In genomic region chr1:162136760-162137537, GRCh38 we compare ENCODE assay signal across 12 cellular contexts.
A peak's percentile ranks its signal among the peaks of the same experiment; 100 is the strongest.
DNase-seq lines count a peak whose midpoint lies in the region; ATAC-seq and TF ChIP-seq lines count a peak whose summit lies in the region.
"Had no signal": no experiment of that assay in that cellular context is flagged by ENCODE, and none has a peak within 500 bp of the region (broad histone marks: within the 10 kb centered on the region; RNA-seq: fewer than 3 reads in every experiment).

No MANE protein-coding gene starts in this region.

- no peak overlapping the region for H3K27ac Mint-ChIP-seq in GM23338

- H3K4me1 Mint-ChIP-seq in GM23338: peaks cover 53% of the 10 kb centered on the region

- H3K4me2 ChIP-seq in GM23338: 0 out of 2 replicates have a peak overlapping the region, but pooled peaks have one; percentile 2

- DNase-seq in GM23338 (ENCODE audit: low spot score): peak; percentile 19
- peak; percentile 61 for DNase-seq in SW480 (ENCODE audit: low spot score)
- peak; percentile 47 to 75 for DNase-seq in foreskin keratinocyte
- DNase-seq in retinal pigment epithelial cell (ENCODE audit: low read depth): peak; percentile 62
- no peak for DNase-seq in NCI-H1417 treated with DMSO at 0.1 percent for 48 hours (lab: John Stamatoyannopoulos, UW)
- no peak for DNase-seq in NCI-H1436 treated with DMSO at 0.1 percent for 48 hours (lab: John Stamatoyannopoulos, UW)
- no peak for DNase-seq in NCI-H526 treated with DMSO at 0.1 percent for 48 hours (lab: John Stamatoyannopoulos, UW)
- DNase-seq: caudate nucleus, left ventricle myocardium inferior, NCI-H748 treated with DMSO at 0.1 percent for 48 hours, transverse colon had no signal

- H3K4me3 ChIP-seq in GM23338: no peak overlapping the region
- no peak overlapping the region for H3K4me3 ChIP-seq in retinal pigment epithelial cell (ENCODE audit: low read length)
- H3K4me3 ChIP-seq: left ventricle myocardium inferior, transverse colon had no signal

- TF ChIP-seq CTCF in GM23338 (conservative IDR thresholded peaks at IDR 0.05; ENCODE audit: low read depth in 2 of 2): no peak
- no peak for TF ChIP-seq CTCF in foreskin keratinocyte (conservative IDR thresholded peaks at IDR 0.05)
- no peak for TF ChIP-seq CTCF in retinal pigment epithelial cell (conservative IDR thresholded peaks at IDR 0.05; ENCODE audit: low read depth, low read length)

- H2AFZ ChIP-seq in GM23338: no peak overlapping the region

- H3K27ac ChIP-seq in GM23338 (ENCODE audit: low read depth) (no peak overlapping the region), foreskin keratinocyte (no peak overlapping the region)
- H3K27ac ChIP-seq: left ventricle myocardium inferior had no signal

- H3K27me3 Mint-ChIP-seq in GM23338 (ENCODE audit: insufficient read depth, low read depth, poor library complexity): peaks cover 11% of the 10 kb centered on the region

- H3K27me3 ChIP-seq in GM23338 (ENCODE audit: insufficient read depth): no peaks in the 10 kb centered on the region
- H3K27me3 ChIP-seq in foreskin keratinocyte: no peaks in the 10 kb centered on the region
- H3K27me3 ChIP-seq: transverse colon had no signal

- H3F3A ChIP-seq in GM23338 (replicated peaks; ENCODE audit: low read depth): no peaks in the 10 kb centered on the region

- no peaks in the 10 kb centered on the region for H3K36me3 ChIP-seq in GM23338 (ENCODE audit: insufficient read depth)
- H3K36me3 ChIP-seq: left ventricle myocardium inferior, transverse colon had no signal

- H3K4me1 ChIP-seq in GM23338 (ENCODE audit: insufficient read depth) (peaks cover 32% of the 10 kb centered on the region), foreskin keratinocyte (peaks cover 17% of the 10 kb centered on the region)

- H3K79me2 ChIP-seq in GM23338 (replicated peaks; ENCODE audit: insufficient read depth): peaks cover 73% of the 10 kb centered on the region

- H3K9me2 ChIP-seq in GM23338 (ENCODE audit: insufficient read depth): no peaks in the 10 kb centered on the region

- H4K20me1 ChIP-seq in GM23338 (replicated peaks; ENCODE audit: insufficient read depth): 0 out of 2 replicates have a peak, but pooled peaks cover 7% of the 10 kb centered on the region

- no peaks in the 10 kb centered on the region for H3K9me3 Mint-ChIP-seq in GM23338

- H3K4me3 Mint-ChIP-seq in GM23338: no peak overlapping the region

- H3K36me3 Mint-ChIP-seq in GM23338 (ENCODE audit: low read depth): no peaks in the 10 kb centered on the region

- ATAC-seq in GM23338: peak; percentile 52
- ATAC-seq in foreskin keratinocyte: peak; percentile 90
- no peak for ATAC-seq in HG03469 (IDR thresholded peaks at IDR 0.05; ENCODE audit: unreplicated experiment)

TF ChIP-seq in GM23338, 12 proteins besides CTCF, POLR2A, EP300 and RAD21:
- TF ChIP-seq, protein P1, sequence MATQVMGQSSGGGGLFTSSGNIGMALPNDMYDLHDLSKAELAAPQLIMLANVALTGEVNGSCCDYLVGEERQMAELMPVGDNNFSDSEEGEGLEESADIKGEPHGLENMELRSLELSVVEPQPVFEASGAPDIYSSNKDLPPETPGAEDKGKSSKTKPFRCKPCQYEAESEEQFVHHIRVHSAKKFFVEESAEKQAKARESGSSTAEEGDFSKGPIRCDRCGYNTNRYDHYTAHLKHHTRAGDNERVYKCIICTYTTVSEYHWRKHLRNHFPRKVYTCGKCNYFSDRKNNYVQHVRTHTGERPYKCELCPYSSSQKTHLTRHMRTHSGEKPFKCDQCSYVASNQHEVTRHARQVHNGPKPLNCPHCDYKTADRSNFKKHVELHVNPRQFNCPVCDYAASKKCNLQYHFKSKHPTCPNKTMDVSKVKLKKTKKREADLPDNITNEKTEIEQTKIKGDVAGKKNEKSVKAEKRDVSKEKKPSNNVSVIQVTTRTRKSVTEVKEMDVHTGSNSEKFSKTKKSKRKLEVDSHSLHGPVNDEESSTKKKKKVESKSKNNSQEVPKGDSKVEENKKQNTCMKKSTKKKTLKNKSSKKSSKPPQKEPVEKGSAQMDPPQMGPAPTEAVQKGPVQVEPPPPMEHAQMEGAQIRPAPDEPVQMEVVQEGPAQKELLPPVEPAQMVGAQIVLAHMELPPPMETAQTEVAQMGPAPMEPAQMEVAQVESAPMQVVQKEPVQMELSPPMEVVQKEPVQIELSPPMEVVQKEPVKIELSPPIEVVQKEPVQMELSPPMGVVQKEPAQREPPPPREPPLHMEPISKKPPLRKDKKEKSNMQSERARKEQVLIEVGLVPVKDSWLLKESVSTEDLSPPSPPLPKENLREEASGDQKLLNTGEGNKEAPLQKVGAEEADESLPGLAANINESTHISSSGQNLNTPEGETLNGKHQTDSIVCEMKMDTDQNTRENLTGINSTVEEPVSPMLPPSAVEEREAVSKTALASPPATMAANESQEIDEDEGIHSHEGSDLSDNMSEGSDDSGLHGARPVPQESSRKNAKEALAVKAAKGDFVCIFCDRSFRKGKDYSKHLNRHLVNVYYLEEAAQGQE (IDR thresholded peaks at IDR 0.05; ENCODE audit: unreplicated experiment): no peak
- TF ChIP-seq ETS1 (IDR thresholded peaks at IDR 0.05) (no peak), STAT1 (IDR thresholded peaks at IDR 0.05; ENCODE audit: unreplicated experiment) (no peak), ZNF114 (CRISPR knock-in tag; IDR thresholded peaks at IDR 0.05) (no peak), ZNF331 (CRISPR knock-in tag; IDR thresholded peaks at IDR 0.05; ENCODE audit: low read depth) (no peak), POLR2AphosphoS5 (IDR thresholded peaks at IDR 0.05; ENCODE audit: low read depth) (no peak), EZH2phosphoT487 (IDR thresholded peaks at IDR 0.05; ENCODE audit: unreplicated experiment) (no peak), EZH2 (IDR thresholded peaks at IDR 0.05; ENCODE audit: low read depth, unreplicated experiment) (no peak)

Comparison
In these comparisons a context has a peak if more than half of its experiments do, and no peak if none do; other contexts are left out.
1. DNase-seq: peak in GM23338 (single experiment), SW480 (single experiment), foreskin keratinocyte (2 of 2) and retinal pigment epithelial cell (single experiment); none in NCI-H1417 treated with DMSO at 0.1 percent for 48 hours (single experiment), NCI-H1436 treated with DMSO at 0.1 percent for 48 hours (single experiment) and NCI-H526 treated with DMSO at 0.1 percent for 48 hours (single experiment).